Comparison of ENCODE assay signal across 1 cellular context in the genomic region with DNA sequence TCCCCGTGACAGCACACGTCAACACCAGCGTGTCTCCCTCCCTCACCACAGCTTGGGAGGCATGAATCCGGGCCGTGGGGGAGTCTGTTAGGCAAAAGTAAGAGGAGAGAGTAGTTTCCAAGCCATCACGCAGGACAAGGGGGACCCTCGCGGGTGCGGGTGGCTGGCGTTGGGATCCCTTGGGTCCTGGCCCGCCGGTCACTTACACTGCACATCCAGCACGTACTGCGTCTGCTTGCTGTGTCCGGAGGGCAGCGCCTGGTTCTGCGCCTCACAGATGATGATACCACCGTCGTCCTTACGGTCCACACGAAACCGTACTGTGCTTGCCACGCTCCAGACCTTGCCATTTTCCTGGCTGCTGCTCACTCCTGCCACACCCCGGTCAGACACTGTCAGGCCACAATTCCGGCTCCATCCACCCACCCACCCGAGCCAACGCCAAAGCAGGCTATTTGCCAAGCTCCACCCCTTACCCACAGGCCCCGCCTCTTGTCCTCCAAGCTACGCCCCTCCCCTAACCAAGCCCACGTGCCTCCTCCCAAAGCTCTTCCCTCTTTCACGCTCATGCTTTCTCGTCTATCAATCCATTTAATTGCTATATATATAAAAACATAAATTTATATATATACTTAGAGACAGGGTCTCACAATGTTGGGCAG.
TF ChIP-seq lines count a peak whose summit lies in the region.

No MANE protein-coding gene starts in this region.

TF ChIP-seq in K562, 482 proteins besides CTCF, POLR2A, EP300 and RAD21 (continued from another document):
- no peak for TF ChIP-seq BHLHE40 (IDR thresholded peaks at IDR 0.05; ENCODE audit: low read length)
- no peak for TF ChIP-seq MCM7 (IDR thresholded peaks at IDR 0.05)
- TF ChIP-seq HDAC2 (IDR thresholded peaks at IDR 0.05) = no peak
- peak; percentile 77 for TF ChIP-seq EGR1 (conservative IDR thresholded peaks at IDR 0.05)
- peak; percentile 90 for TF ChIP-seq NFIC (IDR thresholded peaks at IDR 0.05)
- TF ChIP-seq NCOA2 (IDR thresholded peaks at IDR 0.05; ENCODE audit: partially characterized antibody in 2 of 2) = no peak
- 0 out of 2 replicates have a peak, but pooled peaks have one; percentile 12 for TF ChIP-seq CREM (IDR thresholded peaks at IDR 0.05; ENCODE audit: low read depth)
- no peak for TF ChIP-seq XRCC4 (IDR thresholded peaks at IDR 0.05; ENCODE audit: extremely low read depth, insufficient read depth, insufficient read length)
- TF ChIP-seq XRCC5 (IDR thresholded peaks at IDR 0.05; ENCODE audit: low read depth, low read length) = no peak
- TF ChIP-seq RCOR1 (IDR thresholded peaks at IDR 0.05; ENCODE audit: borderline replicate concordance in 1 of 2, low read depth in 2 of 2, low read length in 2 of 2) = 0 out of 4 replicates have a peak, but pooled peaks of 1 of the 2 experiments have one; percentile 11
- TF ChIP-seq, protein P1, sequence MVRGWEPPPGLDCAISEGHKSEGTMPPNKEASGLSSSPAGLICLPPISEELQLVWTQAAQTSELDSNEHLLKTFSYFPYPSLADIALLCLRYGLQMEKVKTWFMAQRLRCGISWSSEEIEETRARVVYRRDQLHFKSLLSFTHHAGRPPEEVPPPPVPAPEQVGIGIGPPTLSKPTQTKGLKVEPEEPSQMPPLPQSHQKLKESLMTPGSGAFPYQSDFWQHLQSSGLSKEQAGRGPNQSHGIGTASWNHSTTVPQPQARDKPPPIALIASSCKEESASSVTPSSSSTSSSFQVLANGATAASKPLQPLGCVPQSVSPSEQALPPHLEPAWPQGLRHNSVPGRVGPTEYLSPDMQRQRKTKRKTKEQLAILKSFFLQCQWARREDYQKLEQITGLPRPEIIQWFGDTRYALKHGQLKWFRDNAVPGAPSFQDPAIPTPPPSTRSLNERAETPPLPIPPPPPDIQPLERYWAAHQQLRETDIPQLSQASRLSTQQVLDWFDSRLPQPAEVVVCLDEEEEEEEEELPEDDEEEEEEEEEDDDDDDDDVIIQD (CRISPR knock-in tag; IDR thresholded peaks at IDR 0.05) = no peak
- TF ChIP-seq RBM34 (IDR thresholded peaks at IDR 0.05; ENCODE audit: borderline replicate concordance, insufficient read depth, low read length) = no peak
- no peak for TF ChIP-seq ZNF232 (CRISPR knock-in tag; IDR thresholded peaks at IDR 0.05)
